ENCODE assay signal across 19 cellular contexts in genomic region chrX:33188881-33189280, GRCh38.
"Had no signal": no experiment of that assay in that cellular context is flagged by ENCODE, and none has a peak within 500 bp of the region (broad histone marks: within the 10 kb centered on the region; RNA-seq: fewer than 3 reads in every experiment).

No MANE protein-coding gene starts in this region.

- H3K36me3 Mint-ChIP-seq: naive thymus-derived CD4-positive, alpha-beta T cell had no signal

- H3K27me3 Mint-ChIP-seq: activated CD4-positive, alpha-beta memory T cell treated with anti-CD3 and anti-CD28 coated beads, Interleukin-2, amount 10 ng/mL, durations not matched to agents 7 days and 5 days; dendritic cell treated with granulocyte-macrophage colony-stimulating factor and Interleukin-4, amounts not matched to agents 40 ng/mL and 50 ng/mL, for 4 days; effector memory CD8-positive, alpha-beta T cell; naive thymus-derived CD4-positive, alpha-beta T cell; T-helper 17 cell had no signal

- H3K27ac Mint-ChIP-seq: activated CD4-positive, alpha-beta memory T cell treated with anti-CD3 and anti-CD28 coated beads, Interleukin-2, amount 10 ng/mL, durations not matched to agents 7 days and 5 days; activated T-cell treated with anti-CD3 and anti-CD28 coated beads, Interleukin-2, amount 50 U/mL, for 24 hours; dendritic cell treated with granulocyte-macrophage colony-stimulating factor and Interleukin-4, amounts not matched to agents 40 ng/mL and 50 ng/mL, for 4 days; effector memory CD8-positive, alpha-beta T cell; naive thymus-derived CD4-positive, alpha-beta T cell; T-helper 17 cell had no signal

- H3K9me3 ChIP-seq: adrenal gland, body of pancreas, upper lobe of left lung had no signal

- H3K27me3 ChIP-seq: adrenal gland, body of pancreas, upper lobe of left lung had no signal

- H3K4me3 ChIP-seq: adrenal gland, body of pancreas, smooth muscle cell, upper lobe of left lung had no signal

- DNase-seq: activated CD4-positive, alpha-beta memory T cell treated with anti-CD3 and anti-CD28 coated beads, Interleukin-2, amount 10 ng/mL, durations not matched to agents 7 days and 5 days; activated CD4-positive, alpha-beta T cell treated with anti-CD3 and anti-CD28 coated beads for 4 hours; activated naive CD4-positive, alpha-beta T cell treated with anti-CD3 and anti-CD28 coated beads, Interleukin-2, amount 50 U/mL, for 16 hours; activated T-cell treated with anti-CD3 and anti-CD28 coated beads, Interleukin-2, amount 50 U/mL, for 24 hours; adrenal gland; body of pancreas; effector memory CD8-positive, alpha-beta T cell; mammary epithelial cell; naive thymus-derived CD4-positive, alpha-beta T cell; posterior cingulate gyrus; stimulated activated CD4-positive, alpha-beta T cell treated with anti-CD3 and anti-CD28 coated beads, Interleukin-4, amount 100 ng/mL, for 4 hours; stimulated activated CD8-positive, alpha-beta memory T cell treated with anti-CD3 and anti-CD28 coated beads, Interleukin-4, amount 100 ng/mL, for 48 hours; stimulated activated naive CD4-positive, alpha-beta T cell treated with Interleukin-2 at 50 U/mL for 16 hours; substantia nigra; T-helper 17 cell; upper lobe of left lung had no signal

- H3K4me2 ChIP-seq: smooth muscle cell had no signal

- H3K4me1 ChIP-seq: adrenal gland, body of pancreas, upper lobe of left lung had no signal

- H3K27ac ChIP-seq: adrenal gland, body of pancreas, epithelial cell of prostate, upper lobe of left lung had no signal

- H3K4me3 Mint-ChIP-seq: activated CD4-positive, alpha-beta memory T cell treated with anti-CD3 and anti-CD28 coated beads, Interleukin-2, amount 10 ng/mL, durations not matched to agents 7 days and 5 days; activated T-cell treated with anti-CD3 and anti-CD28 coated beads, Interleukin-2, amount 50 U/mL, for 24 hours; dendritic cell treated with granulocyte-macrophage colony-stimulating factor and Interleukin-4, amounts not matched to agents 40 ng/mL and 50 ng/mL, for 4 days; effector memory CD8-positive, alpha-beta T cell; naive thymus-derived CD4-positive, alpha-beta T cell; T-helper 17 cell had no signal

- H3K36me3 ChIP-seq: adrenal gland, upper lobe of left lung had no signal

- H3K9me3 Mint-ChIP-seq: activated CD4-positive, alpha-beta memory T cell treated with anti-CD3 and anti-CD28 coated beads, Interleukin-2, amount 10 ng/mL, durations not matched to agents 7 days and 5 days; activated T-cell treated with anti-CD3 and anti-CD28 coated beads, Interleukin-2, amount 50 U/mL, for 24 hours; dendritic cell treated with granulocyte-macrophage colony-stimulating factor and Interleukin-4, amounts not matched to agents 40 ng/mL and 50 ng/mL, for 4 days had no signal

- H3K4me1 Mint-ChIP-seq: activated CD4-positive, alpha-beta memory T cell treated with anti-CD3 and anti-CD28 coated beads, Interleukin-2, amount 10 ng/mL, durations not matched to agents 7 days and 5 days; naive thymus-derived CD4-positive, alpha-beta T cell; T-helper 17 cell had no signal
